8 cellular contexts compared by ENCODE assay signal in the genomic region with DNA sequence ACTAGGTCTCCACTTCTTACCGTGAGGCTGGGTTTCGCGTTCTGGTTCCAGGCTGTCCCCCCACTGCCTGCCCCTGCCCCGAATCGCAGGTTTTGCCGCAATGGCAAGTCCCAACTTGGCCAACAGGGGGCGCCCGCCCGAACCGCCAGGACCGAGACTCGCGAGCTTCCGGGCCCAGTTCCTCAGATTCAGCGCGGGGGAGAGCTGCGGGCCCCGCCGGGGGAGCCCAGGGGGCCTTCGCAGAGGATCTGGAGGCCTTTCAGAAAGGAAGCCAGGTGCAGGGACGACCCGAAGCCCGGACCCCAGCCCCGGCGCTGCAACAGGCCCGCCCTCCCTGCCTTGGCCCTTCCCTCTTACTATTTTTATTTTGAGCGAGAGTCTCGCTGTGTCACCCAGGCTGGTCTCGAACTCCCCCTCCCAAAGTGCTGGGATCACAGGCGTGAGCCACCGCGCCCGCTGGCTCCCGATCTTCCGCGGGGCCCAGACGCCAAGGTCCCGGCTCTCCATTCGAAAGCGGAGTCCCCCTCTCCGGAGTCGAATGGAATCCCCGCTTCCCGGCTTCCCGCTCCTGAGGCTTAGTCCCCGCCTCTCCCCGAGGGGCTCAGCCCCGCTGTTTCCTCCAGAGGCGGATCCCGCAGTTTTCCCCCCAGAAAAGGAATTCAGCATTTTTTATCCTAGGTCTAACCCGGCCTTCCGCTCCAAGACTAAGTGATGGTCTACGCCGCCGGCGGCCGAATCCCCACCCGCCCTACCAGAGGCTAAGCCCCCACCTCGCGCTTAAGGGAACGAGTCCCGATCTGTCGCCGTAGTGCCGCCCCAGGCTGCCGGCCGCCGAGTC. TPM values are rescaled to one million over a fixed set of nuclear protein-coding genes. Genes with fewer than 3 reads are reported as not detected.
A peak's percentile ranks its signal among the peaks of the same experiment; 100 is the strongest.
DNase-seq lines count a peak whose midpoint lies in the region; ATAC-seq, FAIRE-seq and TF ChIP-seq lines count a peak whose summit lies in the region.

No MANE protein-coding gene starts in this region.

- TF ChIP-seq CTCF in kidney (IDR thresholded peaks at IDR 0.05; ENCODE audit: borderline replicate concordance, extremely low read depth, insufficient read depth), result peak; percentile 88

- peak; percentile 66 for FAIRE-seq in GM12891 (lab: Jason Lieb, UNC)
- no peak for FAIRE-seq in kidney (lab: Jason Lieb, UNC)

- no peaks in the 10 kb centered on the region for H3K9me3 ChIP-seq in kidney (ENCODE audit: control insufficient read depth in 1 of 2, low read length in 2 of 2)

- intact Hi-C loops in kidney (cut with DNase I), result no loop called here

- peaks cover 0 to 2% of the 10 kb centered on the region in 2 donors for H3K4me1 ChIP-seq in kidney (ENCODE audit: control insufficient read depth in 1 of 2, insufficient read depth in 1 of 2, low read depth in 1 of 2, low read length in 2 of 2)

- DNase-seq in GM12891 (ENCODE audit: insufficient read length, low spot score), result peak; percentile 77
- DNase-seq in NCI-H2227 treated with DMSO at 0.1 percent for 48 hours (lab: John Stamatoyannopoulos, UW), result peak; percentile 82
- peak; percentile 83 for DNase-seq in central memory CD4-positive, alpha-beta T cell
- DNase-seq in kidney, result peak; percentile 95
- peak; percentile 84 to 92 for DNase-seq in stimulated activated CD4-positive, alpha-beta T cell treated with anti-CD3 and anti-CD28 coated beads, Interleukin-15, amount 100 ng/mL, for 1 hour (ENCODE audit: low read depth in 1 of 2, low spot score in 1 of 2)

- no peaks in the 10 kb centered on the region for H3K36me3 ChIP-seq in kidney (ENCODE audit: control insufficient read depth in 1 of 2, insufficient read depth in 2 of 2, low read length in 2 of 2)

- peak overlapping the region; percentile 50 to 87 for H3K9ac ChIP-seq in kidney (ENCODE audit: low read length in 2 of 2)

- TF ChIP-seq POLR2A in GM12891 (IDR thresholded peaks at IDR 0.05; ENCODE audit: low read depth, low read length), result peak; percentile 46; the same call in 1 of the 2 replicates

- peak overlapping the region; percentile 45 to 84 for H3K27ac ChIP-seq in kidney (ENCODE audit: low read depth in 2 of 2, low read length in 2 of 2)

- peak overlapping the region; percentile 50 to 82 for H3K4me3 ChIP-seq in kidney (ENCODE audit: low read length in 2 of 2)

- ATAC-seq in HG02973 (IDR thresholded peaks at IDR 0.05; ENCODE audit: unreplicated experiment), result peak; percentile 73
- ATAC-seq in activated CD4-positive, CD25-positive, alpha-beta regulatory T cell treated with anti-CD3 and anti-CD28 coated beads, Interleukin-2, amount 50 U/mL, for 24 hours, result peak; percentile 71 to 77
- ATAC-seq in GM19328 (IDR thresholded peaks at IDR 0.05; ENCODE audit: unreplicated experiment), result no peak

TF ChIP-seq in GM12891, 5 proteins besides CTCF, POLR2A, EP300 and RAD21:
- TF ChIP-seq PAX5 (IDR thresholded peaks at IDR 0.05; ENCODE audit: insufficient read depth, low read length, severe bottlenecking) (no peak), SPI1 (IDR thresholded peaks at IDR 0.05; ENCODE audit: low read depth, low read length) (peak; percentile 50), TAF1 (IDR thresholded peaks at IDR 0.05; ENCODE audit: low read depth, low read length) (peak; percentile 54; the same call in 1 of the 2 replicates)

RNA-seq across cellular contexts. Expression of a gene that starts 11.7 kb away (rescaled TPM):
- 0.04 TPM for polyA plus RNA-seq in GM12891 (2012; ENCODE audit: low read depth, missing spikeins)
- not detected for total RNA-seq in kidney
- not detected for polyA plus RNA-seq in kidney (ENCODE audit: insufficient read depth, low read depth, low replicate concordance)

RNA-seq across cellular contexts. Expression of a gene that starts 15.9 kb away (rescaled TPM):
- 3.5 TPM for polyA plus RNA-seq in GM12891 (2012; ENCODE audit: low read depth, missing spikeins)
- 12.1 TPM for total RNA-seq in kidney
- polyA plus RNA-seq in kidney (ENCODE audit: insufficient read depth, low read depth, low replicate concordance), result 7.9 TPM

RNA-seq across cellular contexts. Expression of a gene that starts 54.1 kb away (rescaled TPM):
- 243 TPM for polyA plus RNA-seq in GM12891 (2012; ENCODE audit: low read depth, missing spikeins)
- 118 TPM for total RNA-seq in kidney
- polyA plus RNA-seq in kidney (ENCODE audit: insufficient read depth, low read depth, low replicate concordance), result 144 TPM
